ENCODE assay signal across 8 cellular contexts in genomic region chrX:7147431-7147977, GRCh38. TPM values are rescaled to one million over a fixed set of nuclear protein-coding genes. Genes with fewer than 3 reads are reported as not detected.
A peak's percentile ranks its signal among the peaks of the same experiment; 100 is the strongest.
DNase-seq lines count a peak whose midpoint lies in the region; ATAC-seq and TF ChIP-seq lines count a peak whose summit lies in the region.

A gene with protein sequence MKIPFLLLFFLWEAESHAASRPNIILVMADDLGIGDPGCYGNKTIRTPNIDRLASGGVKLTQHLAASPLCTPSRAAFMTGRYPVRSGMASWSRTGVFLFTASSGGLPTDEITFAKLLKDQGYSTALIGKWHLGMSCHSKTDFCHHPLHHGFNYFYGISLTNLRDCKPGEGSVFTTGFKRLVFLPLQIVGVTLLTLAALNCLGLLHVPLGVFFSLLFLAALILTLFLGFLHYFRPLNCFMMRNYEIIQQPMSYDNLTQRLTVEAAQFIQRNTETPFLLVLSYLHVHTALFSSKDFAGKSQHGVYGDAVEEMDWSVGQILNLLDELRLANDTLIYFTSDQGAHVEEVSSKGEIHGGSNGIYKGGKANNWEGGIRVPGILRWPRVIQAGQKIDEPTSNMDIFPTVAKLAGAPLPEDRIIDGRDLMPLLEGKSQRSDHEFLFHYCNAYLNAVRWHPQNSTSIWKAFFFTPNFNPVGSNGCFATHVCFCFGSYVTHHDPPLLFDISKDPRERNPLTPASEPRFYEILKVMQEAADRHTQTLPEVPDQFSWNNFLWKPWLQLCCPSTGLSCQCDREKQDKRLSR (plus strand): TSS chrX:7147712. CDS start chrX:7253200, 105,488 bp downstream.

- no peaks in the 10 kb centered on the region for H3K9me3 Mint-ChIP-seq in mesothelial cell of epicardium

- H3K9me3 ChIP-seq in effector memory CD4-positive, alpha-beta T cell (ENCODE audit: control insufficient read depth, low read length) = no peaks in the 10 kb centered on the region

- peak within 1 kb of the TSS; percentile 81 for H3K4me3 ChIP-seq in Jurkat, Clone E6-1 (ENCODE audit: low read length)
- H3K4me3 ChIP-seq in effector memory CD4-positive, alpha-beta T cell (ENCODE audit: insufficient read depth, low read depth, low read length, poor library complexity, severe bottlenecking) = peak within 1 kb of the TSS; percentile 92

- H3K27me3 ChIP-seq in effector memory CD4-positive, alpha-beta T cell (replicated peaks; ENCODE audit: control insufficient read depth, insufficient read depth, low read length, poor library complexity, severe bottlenecking) = no peaks in the 10 kb centered on the region

- peaks cover 5% of the 10 kb centered on the region for H3K4me1 ChIP-seq in effector memory CD4-positive, alpha-beta T cell (ENCODE audit: control insufficient read depth, insufficient read depth, low read length, poor library complexity, severe bottlenecking)

- H3K27me3 Mint-ChIP-seq in mesothelial cell of epicardium (ENCODE audit: low read depth) = no peaks in the 10 kb centered on the region

- H3K4me3 Mint-ChIP-seq in mesothelial cell of epicardium = peak within 1 kb of the TSS; percentile 88

- no peaks in the 10 kb centered on the region for H3K36me3 ChIP-seq in effector memory CD4-positive, alpha-beta T cell (ENCODE audit: control insufficient read depth, insufficient read depth, low read length)

- DNase-seq in ELR (ENCODE audit: low read depth) = peak; percentile 42
- DNase-seq in Jurkat, Clone E6-1 (ENCODE audit: low read depth, low spot score) = no peak
- DNase-seq in activated CD4-positive, alpha-beta T cell treated with anti-CD3 and anti-CD28 coated beads, Interleukin-2, amount 50 U/mL, for 24 hours (ENCODE audit: low read depth in 1 of 2, low spot score in 1 of 2) = peak; percentile 4 to 9
- DNase-seq in effector memory CD4-positive, alpha-beta T cell = peak in 1 of 3 donors; percentile 33
- DNase-seq in mesothelial cell of epicardium (ENCODE audit: low spot score in 2 of 2, unreplicated experiment in 2 of 2) = peak in 1 of 2 experiments; percentile 69
- peak; percentile 50 for DNase-seq in stimulated activated CD8-positive, alpha-beta memory T cell treated with anti-CD3 and anti-CD28 coated beads, Interleukin-4, amount 100 ng/mL, for 48 hours
- DNase-seq in NCI-H446 treated with DMSO at 0.1 percent for 48 hours (lab: John Stamatoyannopoulos, UW) = no peak

- TF ChIP-seq CTCF in mesothelial cell of epicardium (IDR thresholded peaks at IDR 0.05; ENCODE audit: unreplicated experiment) = no peak

- H3K27ac ChIP-seq in effector memory CD4-positive, alpha-beta T cell (ENCODE audit: insufficient read depth, low read length, poor library complexity, severe bottlenecking) = peak within 1 kb of the TSS; percentile 68

- ATAC-seq in GM21619 (IDR thresholded peaks at IDR 0.05; ENCODE audit: unreplicated experiment) = peak; percentile 40

- H3K36me3 Mint-ChIP-seq in mesothelial cell of epicardium = no peaks in the 10 kb centered on the region

- H3K4me1 Mint-ChIP-seq in mesothelial cell of epicardium = peaks cover 35% of the 10 kb centered on the region

- H3K27ac Mint-ChIP-seq in mesothelial cell of epicardium = peak within 1 kb of the TSS; percentile 91

RNA-seq across cellular contexts. Expression of the gene that starts here (rescaled TPM):
- 1.8 TPM for polyA plus RNA-seq in Jurkat, Clone E6-1 (2012; ENCODE audit: insufficient read depth, insufficient read length)
- total RNA-seq in mesothelial cell of epicardium = 4.2 to 4.5 TPM (median 4.4 TPM) in 3 replicates

Comparison
In these comparisons a context has a peak if more than half of its experiments do, and no peak if none do; other contexts are left out.
1. DNase-seq: peak in ELR (single experiment), activated CD4-positive, alpha-beta T cell treated with anti-CD3 and anti-CD28 coated beads, Interleukin-2, amount 50 U/mL, for 24 hours (2 of 2) and stimulated activated CD8-positive, alpha-beta memory T cell treated with anti-CD3 and anti-CD28 coated beads, Interleukin-4, amount 100 ng/mL, for 48 hours (single experiment); none in Jurkat, Clone E6-1 (single experiment) and NCI-H446 treated with DMSO at 0.1 percent for 48 hours (single experiment).